ENCODE assay signal across 8 cellular contexts in genomic region chr2:101151141-101151858, GRCh38.
DNase-seq lines count a peak whose midpoint lies in the region; ATAC-seq lines count a peak whose summit lies in the region.

Gene TBC1D8 (minus strand): TSS chr2:101151382. CDS start chr2:101151253, 129 bp downstream.

- H3K27ac ChIP-seq in BLaER1, result peak within 1 kb of the TSS; percentile 42; the same call in 1 of the 2 replicates

- H3K4me2 ChIP-seq in BLaER1, result peak within 1 kb of the TSS; percentile 97

- peaks cover 36% of the 10 kb centered on the region for H3K27me3 ChIP-seq in BLaER1

- H3K9me3 ChIP-seq in BLaER1, result no peaks in the 10 kb centered on the region

- peaks cover 16% of the 10 kb centered on the region for H4K20me1 ChIP-seq in BLaER1

- peak within 1 kb of the TSS; percentile 74 for H3K4me3 ChIP-seq in BLaER1

- ATAC-seq in GM19324 (IDR thresholded peaks at IDR 0.05; ENCODE audit: low FRiP score, unreplicated experiment), result peak; percentile 79
- ATAC-seq in HG03469 (IDR thresholded peaks at IDR 0.05; ENCODE audit: unreplicated experiment), result peak; percentile 42

- H3K4me1 ChIP-seq in BLaER1, result peaks cover 33% of the 10 kb centered on the region

- peak within 1 kb of the TSS; percentile 74 for H3K9ac ChIP-seq in BLaER1

- DNase-seq in NOMO-1 treated with dmso at 0.1 percent for 144 hours (lab: John Stamatoyannopoulos, UW; ENCODE audit: unreplicated experiment), result peak; percentile 42
- DNase-seq in activated T-cell treated with anti-CD3 and anti-CD28 coated beads for 4 hours, result peak; percentile 43
- peak; percentile 76 for DNase-seq in epidermal melanocyte (ENCODE audit: insufficient read length, low spot score)
- DNase-seq in midbrain (lab: John Stamatoyannopoulos, UW), result peak; percentile 76
- peak; percentile 14 to 46 for DNase-seq in stimulated activated CD8-positive, alpha-beta memory T cell treated with anti-CD3 and anti-CD28 coated beads, Interleukin-15, amount 100 ng/mL, for 4 hours (ENCODE audit: low read depth in 2 of 2)

- H3K36me3 ChIP-seq in BLaER1, result no peaks in the 10 kb centered on the region

Comparison
In these comparisons a context has a peak if more than half of its experiments do, and no peak if none do; other contexts are left out.
1. Peak in every context shown above with its lines: DNase-seq, ATAC-seq, H3K4me3 ChIP-seq and H3K27ac ChIP-seq.